In genomic region chr1:180026556-180026955, GRCh38 we compare ENCODE assay signal across 27 cellular contexts.
DNase-seq lines count a peak whose midpoint lies in the region; ATAC-seq and TF ChIP-seq lines count a peak whose summit lies in the region.
"Had no signal": no experiment of that assay in that cellular context is flagged by ENCODE, and none has a peak within 500 bp of the region (broad histone marks: within the 10 kb centered on the region; RNA-seq: fewer than 3 reads in every experiment).

No MANE protein-coding gene starts in this region.

- TF ChIP-seq CTCF in choroid plexus epithelial cell (conservative IDR thresholded peaks at IDR 0.05; ENCODE audit: low read depth, low read length) = no peak

- in situ Hi-C loops in G401 (cut with HindIII; ENCODE audit: low sequenced_read_pairs) = no loop called here

- no peak overlapping the region for H3K4me3 ChIP-seq in choroid plexus epithelial cell (ENCODE audit: low read depth, low read length)
- H3K4me3 ChIP-seq: A549, BLaER1, coronary artery, HAP-1, heart left ventricle, testis had no signal

- no peak for ATAC-seq in HG02885 (IDR thresholded peaks at IDR 0.05; ENCODE audit: poor library complexity, unreplicated experiment)
- ATAC-seq: A549; heart left ventricle; stimulated activated naive B cell treated with anti-CD40 and anti-IgM and Interleukin-4, amounts not matched to agents 10 μg/mL and 1 μg/mL and 100 μg/mL, for 72 hours; T-cell had no signal

- peak; percentile 54 for DNase-seq in COLO829 (ENCODE audit: low spot score)
- DNase-seq in RPMI7951 (ENCODE audit: low read depth) = peak; percentile 15
- DNase-seq in choroid plexus epithelial cell (ENCODE audit: low read depth) = peak; percentile 70
- DNase-seq in lung microvascular endothelial cell (ENCODE audit: low read depth in 2 of 2) = peak; percentile 72
- no peak for DNase-seq in 8988T
- no peak for DNase-seq in NCI-H748 (lab: John Stamatoyannopoulos, UW; ENCODE audit: unreplicated experiment)
- DNase-seq in G401 (ENCODE audit: low spot score) = no peak
- DNase-seq: activated CD4-positive, alpha-beta T cell treated with anti-CD3 and anti-CD28 coated beads, Interleukin-2, amount 50 U/mL, for 48 hours; activated CD4-positive, CD25-positive, alpha-beta regulatory T cell; activated naive CD8-positive, alpha-beta T cell treated with anti-CD3 and anti-CD28 coated beads, Interleukin-2, amount 10 ng/mL, durations not matched to agents 7 days and 5 days; DMS79 treated with DMSO at 0.1 percent for 48 hours; heart left ventricle; mesendoderm; NCI-H1417; NCI-H510A treated with DMSO at 0.1 percent for 48 hours; NK-92 treated with Interleukin-12 subunit alpha and Interleukin-12 subunit beta, amount 100 ng/mL, for 24 hours; occipital lobe; SIG-M5; stimulated activated CD4-positive, alpha-beta T cell treated with anti-CD3 and anti-CD28 coated beads, Interleukin-4, amount 100 ng/mL, for 24 hours; stimulated activated naive B cell treated with anti-CD40 and anti-IgM and Interleukin-4, amounts not matched to agents 10 μg/mL and 1 μg/mL and 100 μg/mL, for 72 hours; T-cell; testis had no signal

Comparison
In these comparisons a context has a peak if more than half of its experiments do, and no peak if none do; other contexts are left out.
1. DNase-seq: peak in COLO829 (single experiment), RPMI7951 (single experiment), choroid plexus epithelial cell (single experiment) and lung microvascular endothelial cell (2 of 2); none in 8988T (single experiment), NCI-H748 (single experiment) and G401 (single experiment).